ENCODE assay signal across 12 cellular contexts in genomic region chr17:64001763-64002529, GRCh38. TPM values are rescaled to one million over a fixed set of nuclear protein-coding genes. Genes with fewer than 3 reads are reported as not detected.
DNase-seq lines count a peak whose midpoint lies in the region; ATAC-seq and TF ChIP-seq lines count a peak whose summit lies in the region.
"Had no signal": no experiment of that assay in that cellular context is flagged by ENCODE, and none has a peak within 500 bp of the region (broad histone marks: within the 10 kb centered on the region; RNA-seq: fewer than 3 reads in every experiment).

No MANE protein-coding gene starts in this region.

- peak; percentile 50 for DNase-seq in activated CD8-positive, alpha-beta memory T cell treated with anti-CD3 and anti-CD28 coated beads, Interleukin-2, amount 50 U/mL, for 48 hours
- DNase-seq in activated CD8-positive, alpha-beta memory T cell treated with anti-CD3 and anti-CD28 coated beads, Interleukin-2, amount 10 ng/mL, durations not matched to agents 7 days and 5 days: no peak
- DNase-seq in cardiac fibroblast (ENCODE audit: low read depth in 2 of 2) (peak; percentile 79 to 83), left lobe of liver (ENCODE audit: low spot score) (no peak), suprapubic skin (ENCODE audit: low spot score in 2 of 2) (peak; percentile 85 to 86), NCI-H2107 treated with DMSO at 0.1 percent for 48 hours (lab: John Stamatoyannopoulos, UW; ENCODE audit: unreplicated experiment) (no peak), DMS153 (lab: John Stamatoyannopoulos, UW) (no peak), EL (no peak)
- DNase-seq: NCI-H2081 treated with DMSO at 0.1 percent for 48 hours, ovary had no signal

- TF ChIP-seq CTCF in cardiac fibroblast (IDR thresholded peaks at IDR 0.05; ENCODE audit: low read depth, low read length): no peak
- TF ChIP-seq CTCF in suprapubic skin (IDR thresholded peaks at IDR 0.05): no peak

- H3K27ac Mint-ChIP-seq in activated CD8-positive, alpha-beta memory T cell treated with anti-CD3 and anti-CD28 coated beads, Interleukin-2, amount 10 ng/mL, durations not matched to agents 7 days and 5 days: no peak overlapping the region

- peaks cover 21% of the 10 kb centered on the region for H3K4me1 ChIP-seq in suprapubic skin

- H3K4me3 Mint-ChIP-seq in activated CD8-positive, alpha-beta memory T cell treated with anti-CD3 and anti-CD28 coated beads, Interleukin-2, amount 10 ng/mL, durations not matched to agents 7 days and 5 days: no peak overlapping the region

- H3K27me3 Mint-ChIP-seq in activated CD8-positive, alpha-beta memory T cell treated with anti-CD3 and anti-CD28 coated beads, Interleukin-2, amount 10 ng/mL, durations not matched to agents 7 days and 5 days: peaks cover 2% of the 10 kb centered on the region

- H3K9me3 ChIP-seq in suprapubic skin: no peaks in the 10 kb centered on the region
- H3K9me3 ChIP-seq: ovary had no signal

- H3K36me3 ChIP-seq in suprapubic skin: no peaks in the 10 kb centered on the region
- H3K36me3 ChIP-seq: cardiac muscle cell, ovary had no signal

- CTCF ChIA-PET in activated CD8-positive, alpha-beta memory T cell treated with anti-CD3 and anti-CD28 coated beads, Interleukin-2, amount 10 ng/mL, durations not matched to agents 7 days and 5 days (lab: Charles Lee): interaction anchor here (0.6 to 1.4 kb wide), 4 partner anchors 8 to 132 kb away, joined by 3 read pairs; no protein-coding TSS in a partner anchor

- TF ChIP-seq EP300 in suprapubic skin (IDR thresholded peaks at IDR 0.05): no peak

- no peaks in the 10 kb centered on the region for H3K9me3 Mint-ChIP-seq in activated CD8-positive, alpha-beta memory T cell treated with anti-CD3 and anti-CD28 coated beads, Interleukin-2, amount 10 ng/mL, durations not matched to agents 7 days and 5 days (ENCODE audit: low read depth)

- 74% methylated on average over 12 of the region's 14 CpGs for WGBS in suprapubic skin

- H3K27ac ChIP-seq in suprapubic skin: peak overlapping the region; percentile 24
- H3K27ac ChIP-seq: cardiac muscle cell, ovary had no signal

- peaks cover 26% of the 10 kb centered on the region for H3K27me3 ChIP-seq in suprapubic skin
- H3K27me3 ChIP-seq: ovary had no signal

- no peak for TF ChIP-seq POLR2A in suprapubic skin (IDR thresholded peaks at IDR 0.05)

- ATAC-seq in activated CD8-positive, alpha-beta memory T cell treated with anti-CD3 and anti-CD28 coated beads, Interleukin-2, amount 10 ng/mL, durations not matched to agents 7 days and 5 days: no peak
- ATAC-seq in left lobe of liver: peak; percentile 6

- peaks cover 27% of the 10 kb centered on the region for H3K4me1 Mint-ChIP-seq in activated CD8-positive, alpha-beta memory T cell treated with anti-CD3 and anti-CD28 coated beads, Interleukin-2, amount 10 ng/mL, durations not matched to agents 7 days and 5 days

- peaks cover 2% of the 10 kb centered on the region for H3K36me3 Mint-ChIP-seq in activated CD8-positive, alpha-beta memory T cell treated with anti-CD3 and anti-CD28 coated beads, Interleukin-2, amount 10 ng/mL, durations not matched to agents 7 days and 5 days

- H3K4me3 ChIP-seq in cardiac fibroblast (replicated peaks in 1 of 2; ENCODE audit: low read depth in 2 of 2, low read length in 2 of 2) (no peak overlapping the region), suprapubic skin (no peak overlapping the region)
- H3K4me3 ChIP-seq: cardiac muscle cell, ovary had no signal

RNA-seq across cellular contexts. Expression of gene PRR29, which starts 3.8 kb away (rescaled TPM):
- 1 to 10 TPM; 1.5 to 3.3 TPM for total RNA-seq in activated CD8-positive, alpha-beta memory T cell treated with anti-CD3 and anti-CD28 coated beads, Interleukin-2, amount 10 ng/mL, durations not matched to agents 7 days and 5 days
- total RNA-seq in left lobe of liver: 0.18 TPM
- under 1 TPM in 1 of 4 donors, not detected in 3; 0.30 TPM for total RNA-seq in suprapubic skin

RNA-seq across cellular contexts. Expression of gene ICAM2, which starts 18.5 kb away (rescaled TPM):
- 10 to 100 TPM; 39.0 to 40.6 TPM for total RNA-seq in activated CD8-positive, alpha-beta memory T cell treated with anti-CD3 and anti-CD28 coated beads, Interleukin-2, amount 10 ng/mL, durations not matched to agents 7 days and 5 days
- 5.3 TPM for total RNA-seq in left lobe of liver
- total RNA-seq in suprapubic skin: 10 to 100 TPM in 2 of 4 donors, 1 to 10 TPM in 2; 8.4 to 32.5 (median 14.9) TPM
- total RNA-seq: cardiac muscle cell had no signal

RNA-seq across cellular contexts. Expression of gene SCN4A, which starts 29.2 kb away (rescaled TPM):
- total RNA-seq in activated CD8-positive, alpha-beta memory T cell treated with anti-CD3 and anti-CD28 coated beads, Interleukin-2, amount 10 ng/mL, durations not matched to agents 7 days and 5 days: under 1 TPM in 1 of 2 experiments, not detected in 1; 0.02 TPM
- 0.10 TPM for total RNA-seq in left lobe of liver
- total RNA-seq in suprapubic skin: 1 to 10 TPM in 2 of 4 donors, under 1 TPM in 2; 0.45 to 4.5 (median 1.6) TPM
- total RNA-seq: fibroblast of villous mesenchyme had no signal

Comparison
In these comparisons a context has a peak if more than half of its experiments do, and no peak if none do; other contexts are left out.
1. DNase-seq: peak in activated CD8-positive, alpha-beta memory T cell treated with anti-CD3 and anti-CD28 coated beads, Interleukin-2, amount 50 U/mL, for 48 hours (single experiment), cardiac fibroblast (2 of 2) and suprapubic skin (2 of 2); none in activated CD8-positive, alpha-beta memory T cell treated with anti-CD3 and anti-CD28 coated beads, Interleukin-2, amount 10 ng/mL, durations not matched to agents 7 days and 5 days (single experiment), left lobe of liver (single experiment), NCI-H2107 treated with DMSO at 0.1 percent for 48 hours (single experiment), DMS153 (single experiment) and EL (single experiment).